ENCODE assay signal across 10 cellular contexts in the genomic region with DNA sequence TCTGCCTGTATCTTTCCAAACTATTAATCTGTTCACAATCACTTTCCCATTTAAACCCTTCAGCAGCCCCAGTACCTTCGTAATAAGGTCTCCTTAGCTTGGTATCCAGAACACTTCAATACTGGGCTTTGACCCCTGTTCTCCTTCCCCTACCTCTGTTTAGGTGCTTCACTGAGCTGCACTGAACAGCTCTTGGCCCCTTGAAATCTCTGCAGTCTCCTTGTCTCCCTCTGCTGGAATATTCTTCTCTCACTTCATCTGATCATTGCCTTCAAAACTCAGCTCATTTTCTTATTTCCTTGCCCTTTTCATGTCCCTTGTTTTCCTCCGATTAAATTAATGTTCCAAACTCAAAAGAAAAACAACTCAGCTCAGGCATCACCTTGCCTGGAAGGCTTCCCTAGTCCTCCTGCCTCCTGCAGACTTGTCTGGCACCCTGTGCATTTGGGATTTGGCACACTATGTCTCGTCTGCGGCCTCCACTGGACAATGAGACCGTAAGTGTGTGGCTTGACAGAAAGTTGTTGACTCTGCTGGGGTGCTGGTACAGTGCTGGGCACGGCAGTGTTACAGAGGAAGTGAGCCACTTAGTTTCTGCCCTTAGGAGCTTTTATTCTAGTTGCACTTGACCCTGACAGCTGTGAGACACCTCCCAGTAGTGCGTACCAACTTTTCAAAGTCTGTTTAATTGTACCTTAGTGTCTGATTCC. TPM values are rescaled to one million over a fixed set of nuclear protein-coding genes. Genes with fewer than 3 reads are reported as not detected.
DNase-seq lines count a peak whose midpoint lies in the region; FAIRE-seq and TF ChIP-seq lines count a peak whose summit lies in the region.
"Not testable (repeated sequence)": the region's sequence is repeated elsewhere in the genome, so short reads cannot be mapped to it uniquely, and the experiment has no call there.
"Had no signal": no experiment of that assay in that cellular context is flagged by ENCODE, and none has a peak within 500 bp of the region (broad histone marks: within the 10 kb centered on the region; RNA-seq: fewer than 3 reads in every experiment).

No MANE protein-coding gene starts in this region.

- intact Hi-C loops in spleen (cut with DNase I; ENCODE audit: low total_unique reads), result not testable (repeated sequence)

- H2AFZ ChIP-seq in keratinocyte (ENCODE audit: control insufficient read depth, low read length), result not testable (repeated sequence)

- not testable (repeated sequence) for H3K4me3 ChIP-seq in AG04450 (ENCODE audit: low read depth, low read length); HEK293 (ENCODE audit: low read depth, low read length); Peyer's patch; astrocyte of the cerebellum (ENCODE audit: low read depth, low read length); keratinocyte (ENCODE audit: control insufficient read depth in 2 of 3, extremely low read depth in 1 of 3, insufficient read depth in 2 of 3, low read depth in 1 of 3, low read length in 3 of 3); spleen

- peak in 1 of 2 donors; percentile 10 for TF ChIP-seq POLR2A in Peyer's patch (IDR thresholded peaks at IDR 0.05)
- not testable (repeated sequence) for TF ChIP-seq POLR2A in spleen (IDR thresholded peaks at IDR 0.05)

- not testable (repeated sequence) for H3K9ac ChIP-seq in keratinocyte (ENCODE audit: control insufficient read depth, extremely low read depth, insufficient read depth, low read length)

- WGBS in spleen, 5 donors, result 40 to 66% (median 46%) methylated on average over 6 to 7 of the region's 7 CpGs

- not testable (repeated sequence) for H3K9me3 ChIP-seq in AG04450 (ENCODE audit: control insufficient read depth, insufficient read depth, low read length); HEK293 (ENCODE audit: control insufficient read depth, insufficient read depth, low read depth, low read length); Peyer's patch; keratinocyte (ENCODE audit: control insufficient read depth, low read depth, low read length); spleen

- H3K27me3 Mint-ChIP-seq in nephron progenitor cell (ENCODE audit: low read depth, poor library complexity), result not testable (repeated sequence)

- CTCF ChIA-PET in AG04450 (lab: Charles Lee), result not testable (repeated sequence)
- CTCF ChIA-PET in HEK293 (lab: Yijun Ruan, JAX), result interaction anchor here (0.7 to 1.4 kb wide), 2 partner anchors 28 to 336 kb away, joined by 3 read pairs; no protein-coding TSS in a partner anchor

- in situ Hi-C loops in astrocyte of the cerebellum (cut with HindIII; ENCODE audit: low sequenced_read_pairs), result not testable (repeated sequence)

- TF ChIP-seq CTCF in AG04450 (IDR thresholded peaks at IDR 0.05; ENCODE audit: low read depth, low read length), result 0 out of 2 replicates have a peak, but pooled peaks have one; percentile 13
- TF ChIP-seq CTCF in HEK293 (tag by site-specific recombination; IDR thresholded peaks at IDR 0.05); Peyer's patch (IDR thresholded peaks at IDR 0.05); nephron progenitor cell (IDR thresholded peaks at IDR 0.05); spleen (IDR thresholded peaks at IDR 0.05 in 8 of 11, conservative IDR thresholded peaks at IDR 0.05 in 3 of 11): not testable (repeated sequence)
- TF ChIP-seq CTCF in astrocyte of the cerebellum (IDR thresholded peaks at IDR 0.05; ENCODE audit: low read depth, low read length, missing control alignments), result peak; percentile 22
- peak in 1 of 3 experiments; percentile 20 for TF ChIP-seq CTCF in keratinocyte (optimal IDR thresholded peaks at IDR 0.05 in 1 of 3, IDR thresholded peaks at IDR 0.05 in 1 of 3, conservative IDR thresholded peaks at IDR 0.05 in 1 of 3; ENCODE audit: extremely low read depth in 1 of 3, insufficient read depth in 2 of 3, low read length in 3 of 3)

- DNase-seq in AG04450 (ENCODE audit: low read depth, low spot score); Peyer's patch; astrocyte of the cerebellum (ENCODE audit: low read depth); epithelial cell of prostate (ENCODE audit: low read depth, low spot score); keratinocyte (ENCODE audit: low read depth, low spot score); nephron progenitor cell; spleen: not testable (repeated sequence)

- H3K27ac ChIP-seq in AG04450 (ENCODE audit: low read depth, low read length); keratinocyte (ENCODE audit: control insufficient read depth, insufficient read depth, low read length): not testable (repeated sequence)
- H3K27ac ChIP-seq in HEK293 (ENCODE audit: extremely low read depth, low read depth, low read length) (0 out of 2 replicates have a peak overlapping the region, but pooled peaks have one; percentile 31), Peyer's patch (peak overlapping the region in 3 of 4 donors; percentile 22 to 58 (median 55)), epithelial cell of prostate (peak overlapping the region; percentile 33), spleen (peak overlapping the region in 6 of 8 donors; percentile 41 to 75 (median 54))

- H3K36me3 ChIP-seq in HEK293 (ENCODE audit: control insufficient read depth in 2 of 2, insufficient read depth in 1 of 2, low read length in 2 of 2), result peaks cover 0 to 13% of the 10 kb centered on the region in 2 experiments; a peak in 2 of 3 replicates
- not testable (repeated sequence) for H3K36me3 ChIP-seq in Peyer's patch; keratinocyte (ENCODE audit: control insufficient read depth in 2 of 2, extremely low read depth in 1 of 2, insufficient read depth in 2 of 2, low read length in 2 of 2); spleen

- not testable (repeated sequence) for H3K9me3 Mint-ChIP-seq in nephron progenitor cell

- not testable (repeated sequence) for H4K20me1 ChIP-seq in keratinocyte (ENCODE audit: control insufficient read depth, extremely low read depth, insufficient read depth, low read length)

- peaks cover 66% of the 10 kb centered on the region for H3K79me2 ChIP-seq in keratinocyte (ENCODE audit: control insufficient read depth, insufficient read depth, low read length)

- H3K27ac Mint-ChIP-seq in nephron progenitor cell, result peak overlapping the region; percentile 25

- POLR2A ChIA-PET in AG04450 (lab: Yijun Ruan, JAX); HEK293 (lab: Yijun Ruan, JAX): not testable (repeated sequence)

- peaks cover 16% of the 10 kb centered on the region for H3K36me3 Mint-ChIP-seq in nephron progenitor cell (ENCODE audit: low read depth)

- H3K9me1 ChIP-seq in keratinocyte (ENCODE audit: control insufficient read depth, extremely low read depth, insufficient read depth, low read length), result not testable (repeated sequence)

- peak overlapping the region; percentile 43 for H3K4me3 Mint-ChIP-seq in nephron progenitor cell

- H3K4me2 ChIP-seq in keratinocyte (ENCODE audit: control insufficient read depth, extremely low read depth, insufficient read depth, low read depth, low read length), result peak overlapping the region; percentile 16

- H3K4me1 Mint-ChIP-seq in nephron progenitor cell, result peaks cover 48% of the 10 kb centered on the region

- dilution Hi-C loops in keratinocyte (cut with MboI; ENCODE audit: extremely low pct_ligation_motif_present, low sequenced_read_pairs), result not testable (repeated sequence)

- H3K4me1 ChIP-seq in HEK293 (ENCODE audit: control insufficient read depth, insufficient read depth, low read length), result peaks cover 16% of the 10 kb centered on the region
- H3K4me1 ChIP-seq in Peyer's patch, result peaks cover 0 to 37% (median 12%) of the 10 kb centered on the region in 4 donors
- H3K4me1 ChIP-seq in keratinocyte (ENCODE audit: control insufficient read depth, extremely low read depth, insufficient read depth, low read length), result not testable (repeated sequence)
- H3K4me1 ChIP-seq in spleen, result peaks cover 18 to 60% (median 49%) of the 10 kb centered on the region in 6 donors

- H3K27me3 ChIP-seq in AG04450 (ENCODE audit: control insufficient read depth, insufficient read depth, low read length); Peyer's patch; keratinocyte (ENCODE audit: control insufficient read depth, extremely low read depth, insufficient read depth, low read length); spleen (replicated peaks in 1 of 7): not testable (repeated sequence)

- FAIRE-seq in keratinocyte (lab: Jason Lieb, UNC), result not testable (repeated sequence)

RNA-seq across cellular contexts. Expression of gene SPECC1L, which starts 4.2 kb away (rescaled TPM):
- polyA plus RNA-seq in AG04450 (2011; rRNA removed) (30.5 and 36.4 TPM in 2 replicates), keratinocyte (14.5 to 19.3 TPM (median 19.3 TPM) in 3 replicates), spleen (10 to 100 TPM in 1 of 3 donors, 1 to 10 TPM in 2; 5.0 to 14.1 (median 6.0) TPM)
- 49.1 and 52.7 TPM in 2 replicates for polyA minus RNA-seq in AG04450 (2011; rRNA and poly(A)+ RNA removed)
- total RNA-seq in Peyer's patch (100 to 1,000 TPM in 1 of 4 donors, 10 to 100 TPM in 3; 24.2 to 147 (median 34.4) TPM), spleen (10 to 100 TPM; 37.6 to 65.4 (median 53.9) TPM)
- 17.4 TPM for polyA plus RNA-seq in keratinocyte (2011; ENCODE audit: low read depth)
- 12.3 and 14.7 TPM in 2 replicates for polyA plus RNA-seq in keratinocyte (2011; cell fraction: cytosol; rRNA removed)
- polyA plus RNA-seq in keratinocyte (2011; cell fraction: nucleus; rRNA removed), result 20.9 and 22.4 TPM in 2 replicates
- 7.7 and 16.9 TPM in 2 replicates for polyA plus RNA-seq in keratinocyte (2012; ENCODE audit: low replicate concordance)
- 18.6 to 27.7 TPM (median 19.5 TPM) in 3 replicates for polyA minus RNA-seq in keratinocyte
- polyA minus RNA-seq in keratinocyte (2011; cell fraction: cytosol; rRNA and poly(A)+ RNA removed), result 11.9 TPM
- polyA minus RNA-seq in keratinocyte (2011; cell fraction: nucleus; rRNA and poly(A)+ RNA removed), result 22.1 and 38.0 TPM in 2 replicates

RNA-seq across cellular contexts. Expression of gene GGT5, which starts 30.0 kb away (rescaled TPM):
- polyA plus RNA-seq in AG04450 (2011; rRNA removed) (4.4 TPM in 2 replicates), keratinocyte (not detected in 3 replicates), spleen (10 to 100 TPM; 24.5 to 36.4 (median 32.6) TPM)
- polyA minus RNA-seq in AG04450 (2011; rRNA and poly(A)+ RNA removed), result 0.43 and 0.83 TPM in 2 replicates
- total RNA-seq in Peyer's patch (10 to 100 TPM in 3 of 4 donors, 1 to 10 TPM in 1; 8.9 to 25.2 (median 12.3) TPM), spleen (10 to 100 TPM in 6 of 7 donors, 1 to 10 TPM in 1; 9.5 to 47.2 (median 28.9) TPM)
- not detected for polyA plus RNA-seq in keratinocyte (2011; ENCODE audit: low read depth)
- polyA plus RNA-seq in keratinocyte (2011; cell fraction: cytosol; rRNA removed), result not detected in 2 replicates
- polyA plus RNA-seq in keratinocyte (2011; cell fraction: nucleus; rRNA removed), result not detected in 2 replicates
- polyA plus RNA-seq in keratinocyte (2012; ENCODE audit: low replicate concordance), result not detected in 2 replicates
- polyA minus RNA-seq in keratinocyte, result not detected in 3 replicates
- not detected for polyA minus RNA-seq in keratinocyte (2011; cell fraction: cytosol; rRNA and poly(A)+ RNA removed)
- polyA minus RNA-seq in keratinocyte (2011; cell fraction: nucleus; rRNA and poly(A)+ RNA removed), result not detected in 2 replicates
- total RNA-seq: activated CD8-positive, alpha-beta memory T cell treated with anti-CD3 and anti-CD28 coated beads for 36 hours; HT1080 had no signal
